25 cellular contexts compared by ENCODE assay signal in genomic region chr1:36622741-36623648, GRCh38.
DNase-seq lines count a peak whose midpoint lies in the region; ATAC-seq, FAIRE-seq and TF ChIP-seq lines count a peak whose summit lies in the region.
"Had no signal": no experiment of that assay in that cellular context is flagged by ENCODE, and none has a peak within 500 bp of the region (broad histone marks: within the 10 kb centered on the region; RNA-seq: fewer than 3 reads in every experiment).

No MANE protein-coding gene starts in this region.

- in situ Hi-C loops in K562 (cut with MboI), result no loop called here
- in situ Hi-C loops in mammary epithelial cell (cut with MboI; ENCODE audit: low sequenced_read_pairs in 2 of 2), result no loop called here

- 0% methylated on average over 13 of the region's 13 CpGs for WGBS in K562 (ENCODE audit: insufficient coverage, low coverage, missing lambda C conversion rate)
- WGBS in right lobe of liver (ENCODE audit: insufficient coverage, low coverage, low lambda C conversion rate, missing lambda C conversion rate), result 34% methylated on average over 11 of the region's 13 CpGs
- 43 to 52% (median 45%) methylated on average over 12 to 13 of the region's 13 CpGs for WGBS in stomach, 5 donors
- WGBS in mammary epithelial cell (ENCODE audit: low coverage, missing lambda C conversion rate), result 70% methylated on average over 13 of the region's 13 CpGs

- intact Hi-C loops in K562 (cut with micrococcal nuclease) (no loop called here), right lobe of liver (cut with DNase I) (no loop called here), stomach (cut with DNase I; ENCODE audit: low total_unique reads) (no loop called here), mammary epithelial cell (cut with micrococcal nuclease) (no loop called here)

- H3K36me3 ChIP-seq in K562 (ENCODE audit: control insufficient read depth, insufficient read depth, low read length) (no peaks in the 10 kb centered on the region), right lobe of liver (no peaks in the 10 kb centered on the region), stomach (no peaks in the 10 kb centered on the region), mammary epithelial cell (ENCODE audit: insufficient read depth, low read length) (no peaks in the 10 kb centered on the region)

- H3K4me3 ChIP-seq in K562, result no peak overlapping the region
- no peak overlapping the region for H3K4me3 ChIP-seq in right lobe of liver
- H3K4me3 ChIP-seq in stomach, result no peak overlapping the region
- no peak overlapping the region for H3K4me3 ChIP-seq in mammary epithelial cell (replicated peaks in 1 of 3; ENCODE audit: insufficient read depth in 1 of 3, low read depth in 2 of 3, low read length in 3 of 3)

- POLR2A ChIA-PET in K562 (lab: Yijun Ruan, JAX), result no interaction called here

- no peak overlapping the region for H3K4me2 ChIP-seq in K562 (ENCODE audit: insufficient read depth, low read length)
- no peak overlapping the region for H3K4me2 ChIP-seq in mammary epithelial cell (ENCODE audit: insufficient read depth, low read depth, low read length)

- H2AFZ ChIP-seq in K562 (ENCODE audit: low read depth, low read length) (no peak overlapping the region), mammary epithelial cell (ENCODE audit: low read depth, low read length) (no peak overlapping the region)
- H2AFZ ChIP-seq: parathyroid adenoma had no signal

- no peak for TF ChIP-seq CTCF in K562 (IDR thresholded peaks at IDR 0.05 in 2 of 3, conservative IDR thresholded peaks at IDR 0.05 in 1 of 3; ENCODE audit: insufficient read depth in 2 of 3, low read depth in 1 of 3, low read length in 3 of 3)
- TF ChIP-seq CTCF in right lobe of liver (IDR thresholded peaks at IDR 0.05), result no peak
- no peak for TF ChIP-seq CTCF in stomach (IDR thresholded peaks at IDR 0.05)
- no peak for TF ChIP-seq CTCF in mammary epithelial cell (conservative IDR thresholded peaks at IDR 0.05 in 1 of 2, IDR thresholded peaks at IDR 0.05 in 1 of 2; ENCODE audit: extremely low read depth in 1 of 2, insufficient read depth in 1 of 2, low read depth in 1 of 2, low read length in 2 of 2)

- BruUV-seq in K562 (replicated peaks; lab: Mats Ljungman, UMichigan) (no TSS peak), mammary epithelial cell (replicated peaks; lab: Mats Ljungman, UMichigan) (no TSS peak)

- dilution Hi-C loops in mammary epithelial cell (cut with HindIII; ENCODE audit: low sequenced_read_pairs), result loop anchor here (5.0 kb wide), 1 partner anchor 34 kb away; no protein-coding TSS in a partner anchor

- ATAC-seq in K562 (no peak; the same call in 2 of the 3 replicates), right lobe of liver (peak; percentile 89 to 98 (median 94))
- ATAC-seq: left ventricle myocardium superior; naive thymus-derived CD8-positive, alpha-beta T cell; Right ventricle myocardium inferior had no signal

- H4K20me1 ChIP-seq in K562 (replicated peaks; ENCODE audit: control insufficient read depth, insufficient read depth, low read length) (peaks cover 11% of the 10 kb centered on the region), mammary epithelial cell (ENCODE audit: insufficient read depth, low read length) (no peaks in the 10 kb centered on the region)

- H3K9me3 ChIP-seq in K562 (replicated peaks; ENCODE audit: control insufficient read depth, insufficient read depth, low read depth, low read length), result no peaks in the 10 kb centered on the region
- peaks cover 0 to 3% (median 0%) of the 10 kb centered on the region in 4 donors for H3K9me3 ChIP-seq in right lobe of liver
- no peaks in the 10 kb centered on the region for H3K9me3 ChIP-seq in stomach
- H3K9me3 ChIP-seq in mammary epithelial cell (replicated peaks; ENCODE audit: insufficient read depth, low read length), result no peaks in the 10 kb centered on the region

- H3K9me1 ChIP-seq in K562 (ENCODE audit: control insufficient read depth, insufficient read depth, low read length), result no peaks in the 10 kb centered on the region

- H3K9ac ChIP-seq in K562 (ENCODE audit: insufficient read depth in 1 of 2, low read depth in 2 of 2, low read length in 2 of 2) (no peak overlapping the region), mammary epithelial cell (ENCODE audit: insufficient read depth, low read length) (no peak overlapping the region)
- H3K9ac ChIP-seq: parathyroid adenoma had no signal

- TF ChIP-seq POLR2A in K562 (conservative IDR thresholded peaks at IDR 0.05), result no peak
- no peak for TF ChIP-seq POLR2A in right lobe of liver (IDR thresholded peaks at IDR 0.05)
- TF ChIP-seq POLR2A in stomach (IDR thresholded peaks at IDR 0.05), result no peak

- H3K79me2 ChIP-seq in K562 (ENCODE audit: control insufficient read depth, insufficient read depth, low read length) (no peaks in the 10 kb centered on the region), mammary epithelial cell (ENCODE audit: insufficient read depth, low read length) (no peaks in the 10 kb centered on the region)
- H3K79me2 ChIP-seq: parathyroid adenoma had no signal

- no peak for TF ChIP-seq RAD21 in K562 (CRISPR knock-in tag; conservative IDR thresholded peaks at IDR 0.05 in 1 of 2, IDR thresholded peaks at IDR 0.05 in 1 of 2)

- TF ChIP-seq EP300 in K562 (IDR thresholded peaks at IDR 0.05; ENCODE audit: low read length) (no peak), stomach (IDR thresholded peaks at IDR 0.05) (no peak)

- H3K27me3 ChIP-seq in K562 (ENCODE audit: control insufficient read depth in 2 of 2, insufficient read depth in 2 of 2, low read length in 2 of 2) (peaks cover 17 to 46% of the 10 kb centered on the region in 2 experiments), right lobe of liver (no peaks in the 10 kb centered on the region), stomach (peaks cover 0 to 45% (median 0%) of the 10 kb centered on the region in 3 donors), mammary epithelial cell (ENCODE audit: insufficient read depth, low read length) (no peaks in the 10 kb centered on the region)

- H3K4me1 ChIP-seq in K562 (replicated peaks in 1 of 2; ENCODE audit: control insufficient read depth in 2 of 2, insufficient read depth in 2 of 2, low read length in 2 of 2) (no peaks in the 10 kb centered on the region), right lobe of liver (peaks cover 0 to 4% (median 0%) of the 10 kb centered on the region in 4 donors), stomach (no peaks in the 10 kb centered on the region), mammary epithelial cell (ENCODE audit: insufficient read depth, low read length) (no peaks in the 10 kb centered on the region)
- H3K4me1 ChIP-seq: parathyroid adenoma had no signal

- H3K27ac ChIP-seq in K562 (ENCODE audit: extremely low read depth, low read depth, low read length) (no peak overlapping the region), right lobe of liver (no peak overlapping the region), stomach (no peak overlapping the region), mammary epithelial cell (ENCODE audit: insufficient read depth, low read depth, low read length) (no peak overlapping the region)
- H3K27ac ChIP-seq: 22Rv1, parathyroid adenoma had no signal

- FAIRE-seq in K562 (lab: Jason Lieb, UNC), result no peak

- CTCF ChIA-PET in K562 (lab: Yijun Ruan, JAX; ENCODE audit: low intra/inter-chr PET ratio) (no interaction called here), mammary epithelial cell (lab: Charles Lee; ENCODE audit: low non-redundant PET) (no interaction called here)

- DNase-seq in DMS53 (lab: John Stamatoyannopoulos, UW), result peak; percentile 27
- no peak for DNase-seq in DMS53 treated with DMSO at 0.1 percent for 48 hours (lab: John Stamatoyannopoulos, UW; ENCODE audit: unreplicated experiment)
- no peak for DNase-seq in K562 (ENCODE audit: extremely low read depth in 1 of 4, low spot score in 3 of 4)
- DNase-seq in right lobe of liver, result peak in 2 of 3 donors; percentile 58 to 65
- peak; percentile 72 for DNase-seq in stomach
- DNase-seq in T1000 (lab: John Stamatoyannopoulos, UW), result no peak
- DNase-seq in globus pallidus (ENCODE audit: low spot score), result no peak
- DNase-seq in mammary epithelial cell, result no peak
- DNase-seq: activated B cell treated with CpG ODN at 0.5 μM for 24 hours; activated CD4-positive, alpha-beta T cell treated with anti-CD3 and anti-CD28 coated beads, Interleukin-2, amount 50 U/mL, for 4 hours; activated CD8-positive, alpha-beta memory T cell treated with anti-CD3 and anti-CD28 coated beads, Interleukin-2, amount 50 U/mL, for 4 hours; CD8-positive, alpha-beta memory T cell; DMS79; effector CD4-positive, alpha-beta T cell; H9; left ventricle myocardium superior; naive thymus-derived CD8-positive, alpha-beta T cell; NCI-H1092 treated with DMSO at 0.1 percent for 48 hours; NCI-H2029 treated with DMSO at 0.1 percent for 48 hours; NCI-H226; OCI-M1; trophoblast cell had no signal

TF ChIP-seq in K562, 482 proteins besides CTCF, POLR2A, EP300 and RAD21:
- no peak for TF ChIP-seq PHB (CRISPR knock-in tag; IDR thresholded peaks at IDR 0.05)
- peak; percentile 56; the same call in 1 of the 2 replicates for TF ChIP-seq SPI1 (IDR thresholded peaks at IDR 0.05; ENCODE audit: borderline replicate concordance, low read depth, low read length)

Comparison
In these comparisons a context has a peak if more than half of its experiments do, and no peak if none do; other contexts are left out.
1. DNase-seq: peak in DMS53 (single experiment), right lobe of liver (2 of 3) and stomach (single experiment); none in DMS53 treated with DMSO at 0.1 percent for 48 hours (single experiment), K562 (0 of 4), T1000 (single experiment), globus pallidus (single experiment) and mammary epithelial cell (single experiment).